ENCODE assay signal across 3 cellular contexts in genomic region chr11:67085617-67086016, GRCh38.
TF ChIP-seq lines count a peak whose summit lies in the region.

No MANE protein-coding gene starts in this region.

TF ChIP-seq in HepG2, 621 proteins besides CTCF, POLR2A, EP300 and RAD21:
- no peak for TF ChIP-seq ZNF292 (CRISPR knock-in tag; IDR thresholded peaks at IDR 0.05; ENCODE audit: borderline replicate concordance, low read depth)
- peak; percentile 59; the same call in 1 of the 2 replicates for TF ChIP-seq ZNF629 (CRISPR knock-in tag; conservative IDR thresholded peaks at IDR 0.05)

TF ChIP-seq in K562, 482 proteins besides CTCF, POLR2A, EP300 and RAD21:
- TF ChIP-seq RBM25 (IDR thresholded peaks at IDR 0.05; ENCODE audit: low read depth, low read length, severe bottlenecking) (peak; percentile 62), ZNF143 (CRISPR knock-in tag; IDR thresholded peaks at IDR 0.05) (no peak), ADNP (tag; IDR thresholded peaks at IDR 0.05) (0 out of 2 replicates have a peak, but pooled peaks have one; percentile 36)

TF ChIP-seq in SK-N-SH, 30 proteins besides CTCF, POLR2A, EP300 and RAD21:
- TF ChIP-seq JUND (IDR thresholded peaks at IDR 0.05) (no peak), TEAD4 (IDR thresholded peaks at IDR 0.05; ENCODE audit: borderline replicate concordance, insufficient read depth) (no peak), REST (IDR thresholded peaks at IDR 0.05; ENCODE audit: low read depth, low read length) (no peak), FOXJ3 (CRISPR knock-in tag; IDR thresholded peaks at IDR 0.05) (no peak), MXI1 (IDR thresholded peaks at IDR 0.05; ENCODE audit: low read depth, low read length) (no peak)
